ENCODE assay signal across 9 cellular contexts in genomic region chr17:2828396-2829038, GRCh38. TPM values are rescaled to one million over a fixed set of nuclear protein-coding genes. Genes with fewer than 3 reads are reported as not detected.
DNase-seq lines count a peak whose midpoint lies in the region; ATAC-seq and TF ChIP-seq lines count a peak whose summit lies in the region.
"Had no signal": no experiment of that assay in that cellular context is flagged by ENCODE, and none has a peak within 500 bp of the region (broad histone marks: within the 10 kb centered on the region; RNA-seq: fewer than 3 reads in every experiment).

No MANE protein-coding gene starts in this region.

- H3K9me2 ChIP-seq in SU-DHL-6 (replicated peaks; ENCODE audit: insufficient read depth, low read length), result no peaks in the 10 kb centered on the region

- peak; percentile 92 for ATAC-seq in Right ventricle myocardium superior (ENCODE audit: poor library complexity)
- no peak for ATAC-seq in GM21381 (IDR thresholded peaks at IDR 0.05; ENCODE audit: unreplicated experiment)

- H3K36me3 ChIP-seq in KMS-11 (ENCODE audit: insufficient read depth) (no peaks in the 10 kb centered on the region), SU-DHL-6 (ENCODE audit: low read length) (no peaks in the 10 kb centered on the region)

- H3K27me3 ChIP-seq in KMS-11 (ENCODE audit: insufficient read depth, low read depth) (peaks cover 6% of the 10 kb centered on the region; the same call in 1 of the 2 replicates), SU-DHL-6 (ENCODE audit: low read length) (no peaks in the 10 kb centered on the region)

- H3K79me2 ChIP-seq in KMS-11 (ENCODE audit: insufficient read depth, low read depth) (no peaks in the 10 kb centered on the region), SU-DHL-6 (ENCODE audit: insufficient read depth, low read length) (no peaks in the 10 kb centered on the region)

- no peaks in the 10 kb centered on the region for H4K20me1 ChIP-seq in KMS-11 (ENCODE audit: insufficient read depth)
- H4K20me1 ChIP-seq in SU-DHL-6 (ENCODE audit: low read depth, low read length), result no peaks in the 10 kb centered on the region

- H3K4me3 ChIP-seq in KMS-11 (IDR thresholded peaks at IDR 0.05; ENCODE audit: insufficient read depth, low read depth, low read length), result no peak overlapping the region
- H3K4me3 ChIP-seq in SU-DHL-6 (ENCODE audit: insufficient read depth, low read length, poor library complexity, severe bottlenecking), result no peak overlapping the region

- H3K9ac ChIP-seq in KMS-11 (no peak overlapping the region), SU-DHL-6 (ENCODE audit: low read length) (no peak overlapping the region)

- H3F3A ChIP-seq in SU-DHL-6 (ENCODE audit: insufficient read depth), result no peaks in the 10 kb centered on the region

- no peaks in the 10 kb centered on the region for H3K4me1 ChIP-seq in KMS-11 (ENCODE audit: low read depth, poor library complexity, severe bottlenecking)

- H3K4me2 ChIP-seq in KMS-11 (no peak overlapping the region), SU-DHL-6 (ENCODE audit: low read depth, low read length, poor library complexity, severe bottlenecking) (no peak overlapping the region)

- H3K27ac ChIP-seq in KMS-11 (no peak overlapping the region), SU-DHL-6 (ENCODE audit: low read depth, low read length) (no peak overlapping the region)
- H3K27ac ChIP-seq: epithelial cell of prostate had no signal

- DNase-seq in GM03348 (ENCODE audit: low spot score) (peak; percentile 90), Right ventricle myocardium superior (peak; percentile 84), pons (ENCODE audit: low spot score) (peak; percentile 30), ureter (ENCODE audit: low spot score) (peak; percentile 69)
- peak; percentile 77 for DNase-seq in activated naive CD4-positive, alpha-beta T cell treated with anti-CD3 and anti-CD28 coated beads, Interleukin-2, amount 50 U/mL, for 16 hours

- intact Hi-C loops in Right ventricle myocardium superior (cut with DNase I), result loop anchor here (2.0 kb wide), 1 partner anchor 184 kb away; no protein-coding TSS in a partner anchor

- TF ChIP-seq CTCF in KMS-11 (conservative IDR thresholded peaks at IDR 0.05; ENCODE audit: low read depth, low read length) (peak; percentile 64), SU-DHL-6 (IDR thresholded peaks at IDR 0.05; ENCODE audit: insufficient read depth, low read length, poor library complexity, severe bottlenecking) (peak; percentile 45)

- no peaks in the 10 kb centered on the region for H3K9me3 ChIP-seq in SU-DHL-6 (ENCODE audit: insufficient read depth, low read length)

- H2AFZ ChIP-seq in KMS-11 (ENCODE audit: low read depth) (no peak overlapping the region), SU-DHL-6 (ENCODE audit: low read depth, low read length, severe bottlenecking) (no peak overlapping the region)

RNA-seq across cellular contexts. Expression of gene RAP1GAP2, which starts 32.3 kb away (rescaled TPM):
- total RNA-seq in Right ventricle myocardium superior (46.8 TPM), ureter (49.2 TPM)

Comparison
In these comparisons a context has a peak if more than half of its experiments do, and no peak if none do; other contexts are left out.
1. DNase-seq: peak in every context shown above with its lines; median percentile 90 in GM03348; 84 in Right ventricle myocardium superior; 77 in activated naive CD4-positive, alpha-beta T cell treated with anti-CD3 and anti-CD28 coated beads, Interleukin-2, amount 50 U/mL, for 16 hours; 69 in ureter; 30 in pons.